ENCODE assay signal across 8 cellular contexts in the genomic region with DNA sequence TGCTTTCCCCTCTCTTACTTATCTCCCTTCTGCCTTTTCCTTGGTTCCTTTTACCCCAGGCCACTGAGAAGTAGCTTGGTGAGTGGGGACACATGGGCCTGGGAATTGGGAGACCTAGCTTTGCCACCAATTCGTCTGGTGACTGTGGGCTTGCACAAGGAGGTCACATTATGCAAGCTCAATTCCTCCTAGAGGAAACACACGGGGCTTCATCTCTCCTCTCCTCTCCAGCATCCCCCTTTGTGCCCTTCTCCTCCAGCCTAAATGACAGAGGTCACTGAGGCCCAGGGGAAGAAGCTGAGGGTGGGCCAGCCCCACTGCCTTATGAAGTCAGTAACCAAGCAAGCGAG. TPM values are rescaled to one million over a fixed set of nuclear protein-coding genes. Genes with fewer than 3 reads are reported as not detected.
DNase-seq lines count a peak whose midpoint lies in the region; ATAC-seq and TF ChIP-seq lines count a peak whose summit lies in the region.
"Had no signal": no experiment of that assay in that cellular context is flagged by ENCODE, and none has a peak within 500 bp of the region (broad histone marks: within the 10 kb centered on the region; RNA-seq: fewer than 3 reads in every experiment).

No MANE protein-coding gene starts in this region.

- peak overlapping the region; percentile 85 for H3K4me2 ChIP-seq in GM23248 (ENCODE audit: unreplicated experiment)

- H3K4me1 Mint-ChIP-seq in T-cell = peaks cover 58 to 69% (median 58%) of the 10 kb centered on the region in 3 donors
- H3K4me1 Mint-ChIP-seq in stimulated activated memory B cell treated with anti-CD40 and anti-IgM and Interleukin-4, amounts not matched to agents 10 μg/mL and 1 μg/mL and 100 μg/mL, for 72 hours = peaks cover 75% of the 10 kb centered on the region

- H3K27me3 ChIP-seq in GM23248 (replicated peaks; ENCODE audit: insufficient read depth) (no peaks in the 10 kb centered on the region), esophagus squamous epithelium (peaks cover 0 to 10% (median 0%) of the 10 kb centered on the region in 4 donors)

- H3K36me3 ChIP-seq in GM23248 (ENCODE audit: low read depth) (0 out of 2 replicates have a peak, but pooled peaks cover 5% of the 10 kb centered on the region), esophagus squamous epithelium (no peaks in the 10 kb centered on the region)

- ATAC-seq in T-cell (replicated peaks in 1 of 4) = no peak
- no peak for ATAC-seq in stimulated activated memory B cell treated with anti-CD40 and anti-IgM and Interleukin-4, amounts not matched to agents 10 μg/mL and 1 μg/mL and 100 μg/mL, for 72 hours
- no peak for ATAC-seq in HG02840 (IDR thresholded peaks at IDR 0.05; ENCODE audit: low FRiP score, unreplicated experiment)

- no peak overlapping the region for H2AFZ ChIP-seq in GM23248
- H2AFZ ChIP-seq: parathyroid adenoma had no signal

- DNase-seq in GM23248 (no peak), T-cell (no peak), esophagus squamous epithelium (lab: John Stamatoyannopoulos, UW) (no peak), HPDE6-E6E7 (ENCODE audit: extremely low spot score) (no peak), HUDEP-2 (lab: John Stamatoyannopoulos, UW; ENCODE audit: unreplicated experiment in 76 of 76) (no peak)

- no peaks in the 10 kb centered on the region for H3K36me3 Mint-ChIP-seq in T-cell
- peaks cover 16% of the 10 kb centered on the region for H3K36me3 Mint-ChIP-seq in stimulated activated memory B cell treated with anti-CD40 and anti-IgM and Interleukin-4, amounts not matched to agents 10 μg/mL and 1 μg/mL and 100 μg/mL, for 72 hours

- no peak for TF ChIP-seq POLR2A in esophagus squamous epithelium (IDR thresholded peaks at IDR 0.05)

- no peaks in the 10 kb centered on the region for H3K9me3 Mint-ChIP-seq in T-cell
- H3K9me3 Mint-ChIP-seq in stimulated activated memory B cell treated with anti-CD40 and anti-IgM and Interleukin-4, amounts not matched to agents 10 μg/mL and 1 μg/mL and 100 μg/mL, for 72 hours = no peaks in the 10 kb centered on the region

- POLR2A ChIA-PET in T-cell (lab: Charles Lee) = interaction anchor here in 1 of 2 donors (1.8 kb wide), 1 partner anchor 18 kb away, joined by 5 read pairs; the partner anchor contains the start of gene POLD4

- H3K27ac ChIP-seq in GM23248 (peak overlapping the region; percentile 98), esophagus squamous epithelium (peak overlapping the region in 3 of 4 donors; percentile 82 to 98 (median 96))
- H3K27ac ChIP-seq: parathyroid adenoma had no signal

- H3K4me3 Mint-ChIP-seq in T-cell = peak overlapping the region; percentile 78 to 87 (median 82)
- H3K4me3 Mint-ChIP-seq in stimulated activated memory B cell treated with anti-CD40 and anti-IgM and Interleukin-4, amounts not matched to agents 10 μg/mL and 1 μg/mL and 100 μg/mL, for 72 hours = peak overlapping the region; percentile 79

- H3K9ac ChIP-seq in GM23248 = peak overlapping the region; percentile 100
- H3K9ac ChIP-seq: parathyroid adenoma had no signal

- in situ Hi-C loops in GM23248 (cut with MboI) = no loop called here

- H3K4me1 ChIP-seq in GM23248 (ENCODE audit: insufficient read depth) = peaks cover 62% of the 10 kb centered on the region
- H3K4me1 ChIP-seq in esophagus squamous epithelium = peaks cover 58 to 89% (median 64%) of the 10 kb centered on the region in 3 donors
- H3K4me1 ChIP-seq: parathyroid adenoma had no signal

- CTCF ChIA-PET in T-cell (lab: Charles Lee) = interaction anchor here in 1 of 2 donors (0.8 to 1.4 kb wide), 3 partner anchors 11 to 18 kb away, joined by 3 to 5 read pairs (median 5); no protein-coding TSS in a partner anchor

- no peaks in the 10 kb centered on the region for H3K9me2 ChIP-seq in GM23248 (ENCODE audit: insufficient read depth)

- H3K27me3 Mint-ChIP-seq in T-cell = peaks cover 10 to 17% of the 10 kb centered on the region in 2 donors
- no peaks in the 10 kb centered on the region for H3K27me3 Mint-ChIP-seq in stimulated activated memory B cell treated with anti-CD40 and anti-IgM and Interleukin-4, amounts not matched to agents 10 μg/mL and 1 μg/mL and 100 μg/mL, for 72 hours

- H3F3A ChIP-seq in GM23248 (ENCODE audit: insufficient read depth) = peaks cover 24% of the 10 kb centered on the region

- H3K27ac Mint-ChIP-seq in T-cell = peak overlapping the region; percentile 86 to 88
- peak overlapping the region; percentile 64 for H3K27ac Mint-ChIP-seq in stimulated activated memory B cell treated with anti-CD40 and anti-IgM and Interleukin-4, amounts not matched to agents 10 μg/mL and 1 μg/mL and 100 μg/mL, for 72 hours

- H3K79me2 ChIP-seq in GM23248 (ENCODE audit: insufficient read depth) = peaks cover 67% of the 10 kb centered on the region
- H3K79me2 ChIP-seq: parathyroid adenoma had no signal

- no peak for TF ChIP-seq CTCF in esophagus squamous epithelium (IDR thresholded peaks at IDR 0.05)

- H4K20me1 ChIP-seq in GM23248 (ENCODE audit: insufficient read depth) = peaks cover 19% of the 10 kb centered on the region

- H3K4me3 ChIP-seq in GM23248 (peak overlapping the region; percentile 81), esophagus squamous epithelium (peak overlapping the region in 1 of 4 donors; percentile 98)

- intact Hi-C loops in esophagus squamous epithelium (cut with DNase I) = no loop called here

- no peaks in the 10 kb centered on the region for H3K9me3 ChIP-seq in GM23248 (ENCODE audit: low read depth)
- no peaks in the 10 kb centered on the region for H3K9me3 ChIP-seq in esophagus squamous epithelium

- 13 to 18% methylated on average over 3 of the region's 3 CpGs for WGBS in GM23248 (ENCODE audit: low coverage in 1 of 2, low lambda C conversion rate in 2 of 2, missing lambda C conversion rate in 2 of 2), 2 experiments
- WGBS in esophagus squamous epithelium, 2 donors = 25 to 43% methylated on average over 1 to 2 of the region's 3 CpGs

RNA-seq across cellular contexts. Expression of gene CLCF1, which starts 2.2 kb away (rescaled TPM):
- 33.0 and 39.1 TPM in 2 replicates for total RNA-seq in GM23248 (2014; rRNA removed; shearing (Covaris generic))
- 20.0 and 21.1 TPM in 2 replicates for polyA plus RNA-seq in GM23248 (2016; fragmentation: Nextera tagmentation; extraction: Ambion mirVana)
- total RNA-seq in T-cell (1 to 10 TPM; 2.2 to 8.5 (median 4.1) TPM), esophagus squamous epithelium (1 to 10 TPM; 2.3 to 6.8 (median 2.7) TPM)

RNA-seq across cellular contexts. Expression of gene POLD4, which starts 17.8 kb away (rescaled TPM):
- total RNA-seq in GM23248 (2014; rRNA removed; shearing (Covaris generic)) = 86.6 and 109 TPM in 2 replicates
- polyA plus RNA-seq in GM23248 (2016; fragmentation: Nextera tagmentation; extraction: Ambion mirVana) = 121 and 136 TPM in 2 replicates
- total RNA-seq in T-cell = 100 to 1,000 TPM in 2 of 5 donors, 10 to 100 TPM in 3; 55.1 to 107 (median 98.0) TPM
- 100 to 1,000 TPM in 1 of 4 donors, 10 to 100 TPM in 3; 62.6 to 113 (median 74.7) TPM for total RNA-seq in esophagus squamous epithelium

RNA-seq across cellular contexts. Expression of gene RAD9A, which starts 20.6 kb away (rescaled TPM):
- 0.51 and 4.6 TPM in 2 replicates for total RNA-seq in GM23248 (2014; rRNA removed; shearing (Covaris generic))
- polyA plus RNA-seq in GM23248 (2016; fragmentation: Nextera tagmentation; extraction: Ambion mirVana) = 3.9 and 5.7 TPM in 2 replicates
- total RNA-seq in T-cell = 10 to 100 TPM; 34.9 to 63.8 (median 56.2) TPM
- 10 to 100 TPM; 10.6 to 18.3 (median 12.7) TPM for total RNA-seq in esophagus squamous epithelium

RNA-seq across cellular contexts. Expression of gene PPP1CA, which starts 30.5 kb away (rescaled TPM):
- 140 and 172 TPM in 2 replicates for total RNA-seq in GM23248 (2014; rRNA removed; shearing (Covaris generic))
- polyA plus RNA-seq in GM23248 (2016; fragmentation: Nextera tagmentation; extraction: Ambion mirVana) = 207 and 222 TPM in 2 replicates
- 100 to 1,000 TPM; 118 to 198 (median 186) TPM for total RNA-seq in T-cell
- 100 to 1,000 TPM; 146 to 202 (median 185) TPM for total RNA-seq in esophagus squamous epithelium

RNA-seq across cellular contexts. Expression of gene TBC1D10C, which starts 32.7 kb away (rescaled TPM):
- not detected in 2 replicates for total RNA-seq in GM23248 (2014; rRNA removed; shearing (Covaris generic))
- 0.25 TPM in 1 of 2 replicates, not detected in the other for polyA plus RNA-seq in GM23248 (2016; fragmentation: Nextera tagmentation; extraction: Ambion mirVana)
- 100 to 1,000 TPM; 288 to 449 (median 436) TPM for total RNA-seq in T-cell
- 1 to 10 TPM; 1.7 to 7.2 (median 3.5) TPM for total RNA-seq in esophagus squamous epithelium
